25 cellular contexts compared by ENCODE assay signal in genomic region chr6:98974309-98974708, GRCh38.
"Had no signal": no experiment of that assay in that cellular context is flagged by ENCODE, and none has a peak within 500 bp of the region (broad histone marks: within the 10 kb centered on the region; RNA-seq: fewer than 3 reads in every experiment).

No MANE protein-coding gene starts in this region.

- H3K36me3 Mint-ChIP-seq: activated naive CD4-positive, alpha-beta T cell treated with anti-CD3 and anti-CD28 coated beads, Interleukin-2, amount 50 U/mL, for 24 hours; brain had no signal

- H3K9me3 ChIP-seq: lower lobe of right lung, upper lobe of left lung had no signal

- H3K9me3 Mint-ChIP-seq: activated CD4-positive, alpha-beta memory T cell treated with anti-CD3 and anti-CD28 coated beads, Interleukin-2, amount 10 ng/mL, durations not matched to agents 7 days and 5 days; activated naive CD4-positive, alpha-beta T cell treated with anti-CD3 and anti-CD28 coated beads, Interleukin-2, amount 50 U/mL, for 24 hours; activated T-helper 1 cell treated with anti-CD3 and anti-CD28 coated beads, Interleukin-12 subunit alpha, Interleukin-12 subunit beta, Interleukin-2, Interleukin-4 antibody, amounts not matched to agents 30 ng/mL and 10 ng/mL and 1 ng/mL, durations not matched to agents 14 hours and 24 hours and 36 hours; dendritic cell treated with granulocyte-macrophage colony-stimulating factor and Interleukin-4, amounts not matched to agents 40 ng/mL and 50 ng/mL, for 4 days had no signal

- H3K36me3 ChIP-seq: lower lobe of right lung, neural progenitor cell, sigmoid colon, upper lobe of left lung had no signal

- H3K27ac Mint-ChIP-seq: activated CD4-positive, alpha-beta memory T cell treated with anti-CD3 and anti-CD28 coated beads, Interleukin-2, amount 10 ng/mL, durations not matched to agents 7 days and 5 days; activated CD4-positive, alpha-beta T cell treated with anti-CD3 and anti-CD28 coated beads, Interleukin-2, amount 10 ng/mL, durations not matched to agents 24 days and 14 days; activated naive CD4-positive, alpha-beta T cell treated with anti-CD3 and anti-CD28 coated beads, Interleukin-2, amount 50 U/mL, for 24 hours; activated T-helper 1 cell treated with anti-CD3 and anti-CD28 coated beads, Interleukin-12 subunit alpha, Interleukin-12 subunit beta, Interleukin-2, Interleukin-4 antibody, amounts not matched to agents 30 ng/mL and 10 ng/mL and 1 ng/mL, durations not matched to agents 14 hours and 24 hours and 36 hours; brain; dendritic cell treated with granulocyte-macrophage colony-stimulating factor and Interleukin-4, amounts not matched to agents 40 ng/mL and 50 ng/mL, for 4 days; naive thymus-derived CD8-positive, alpha-beta T cell; neural progenitor cell had no signal

- H3K27ac ChIP-seq: lower lobe of right lung, neural progenitor cell, sigmoid colon, upper lobe of left lung, VCaP had no signal

- H3K4me3 Mint-ChIP-seq: activated CD4-positive, alpha-beta memory T cell treated with anti-CD3 and anti-CD28 coated beads, Interleukin-2, amount 10 ng/mL, durations not matched to agents 7 days and 5 days; activated CD4-positive, alpha-beta T cell treated with anti-CD3 and anti-CD28 coated beads, Interleukin-2, amount 10 ng/mL, durations not matched to agents 24 days and 14 days; activated naive CD4-positive, alpha-beta T cell treated with anti-CD3 and anti-CD28 coated beads, Interleukin-2, amount 50 U/mL, for 24 hours; activated T-helper 1 cell treated with anti-CD3 and anti-CD28 coated beads, Interleukin-12 subunit alpha, Interleukin-12 subunit beta, Interleukin-2, Interleukin-4 antibody, amounts not matched to agents 30 ng/mL and 10 ng/mL and 1 ng/mL, durations not matched to agents 14 hours and 24 hours and 36 hours; brain; dendritic cell treated with granulocyte-macrophage colony-stimulating factor and Interleukin-4, amounts not matched to agents 40 ng/mL and 50 ng/mL, for 4 days; naive thymus-derived CD8-positive, alpha-beta T cell; neural progenitor cell had no signal

- H3K4me1 ChIP-seq: lower lobe of right lung, neural progenitor cell, sigmoid colon had no signal

- H3K4me3 ChIP-seq: lower lobe of right lung, neural progenitor cell, sigmoid colon, smooth muscle cell, upper lobe of left lung had no signal

- H3K27me3 ChIP-seq: neural progenitor cell, sigmoid colon, upper lobe of left lung had no signal

- DNase-seq: activated CD4-positive, alpha-beta memory T cell treated with anti-CD3 and anti-CD28 coated beads, Interleukin-2, amount 10 ng/mL, durations not matched to agents 7 days and 5 days; activated CD4-positive, alpha-beta T cell treated with anti-CD3 and anti-CD28 coated beads, Interleukin-2, amount 10 ng/mL, durations not matched to agents 24 days and 14 days; activated gamma-delta T cell treated with Interleukin-2 at 50 U/mL for 16 hours; anterior cingulate cortex; effector CD4-positive, alpha-beta T cell; foreskin fibroblast; kidney; lower lobe of right lung; naive thymus-derived CD8-positive, alpha-beta T cell; sigmoid colon; stimulated activated CD4-positive, alpha-beta T cell treated with anti-CD3 and anti-CD28 coated beads, Interleukin-15, amount 100 ng/mL, for 24 hours; stimulated activated CD4-positive, alpha-beta T cell treated with anti-CD3 and anti-CD28 coated beads, Interleukin-2, amount 100 ng/mL, for 48 hours; stimulated activated CD8-positive, alpha-beta memory T cell treated with anti-CD3 and anti-CD28 coated beads, Interleukin-4, amount 100 ng/mL, for 48 hours; stimulated activated naive CD4-positive, alpha-beta T cell; T-helper 2 cell; upper lobe of left lung had no signal

- H3K4me1 Mint-ChIP-seq: activated CD4-positive, alpha-beta memory T cell treated with anti-CD3 and anti-CD28 coated beads, Interleukin-2, amount 10 ng/mL, durations not matched to agents 7 days and 5 days had no signal

- H3K27me3 Mint-ChIP-seq: activated CD4-positive, alpha-beta memory T cell treated with anti-CD3 and anti-CD28 coated beads, Interleukin-2, amount 10 ng/mL, durations not matched to agents 7 days and 5 days; activated CD4-positive, alpha-beta T cell treated with anti-CD3 and anti-CD28 coated beads, Interleukin-2, amount 10 ng/mL, durations not matched to agents 24 days and 14 days; activated naive CD4-positive, alpha-beta T cell treated with anti-CD3 and anti-CD28 coated beads, Interleukin-2, amount 50 U/mL, for 24 hours had no signal

- ATAC-seq: activated CD4-positive, CD25-positive, alpha-beta regulatory T cell treated with anti-CD3 and anti-CD28 coated beads, Interleukin-2, amount 50 U/mL, for 24 hours; left lobe of liver; lower lobe of right lung; naive thymus-derived CD8-positive, alpha-beta T cell had no signal
